1 cellular context compared by ENCODE assay signal in the genomic region with DNA sequence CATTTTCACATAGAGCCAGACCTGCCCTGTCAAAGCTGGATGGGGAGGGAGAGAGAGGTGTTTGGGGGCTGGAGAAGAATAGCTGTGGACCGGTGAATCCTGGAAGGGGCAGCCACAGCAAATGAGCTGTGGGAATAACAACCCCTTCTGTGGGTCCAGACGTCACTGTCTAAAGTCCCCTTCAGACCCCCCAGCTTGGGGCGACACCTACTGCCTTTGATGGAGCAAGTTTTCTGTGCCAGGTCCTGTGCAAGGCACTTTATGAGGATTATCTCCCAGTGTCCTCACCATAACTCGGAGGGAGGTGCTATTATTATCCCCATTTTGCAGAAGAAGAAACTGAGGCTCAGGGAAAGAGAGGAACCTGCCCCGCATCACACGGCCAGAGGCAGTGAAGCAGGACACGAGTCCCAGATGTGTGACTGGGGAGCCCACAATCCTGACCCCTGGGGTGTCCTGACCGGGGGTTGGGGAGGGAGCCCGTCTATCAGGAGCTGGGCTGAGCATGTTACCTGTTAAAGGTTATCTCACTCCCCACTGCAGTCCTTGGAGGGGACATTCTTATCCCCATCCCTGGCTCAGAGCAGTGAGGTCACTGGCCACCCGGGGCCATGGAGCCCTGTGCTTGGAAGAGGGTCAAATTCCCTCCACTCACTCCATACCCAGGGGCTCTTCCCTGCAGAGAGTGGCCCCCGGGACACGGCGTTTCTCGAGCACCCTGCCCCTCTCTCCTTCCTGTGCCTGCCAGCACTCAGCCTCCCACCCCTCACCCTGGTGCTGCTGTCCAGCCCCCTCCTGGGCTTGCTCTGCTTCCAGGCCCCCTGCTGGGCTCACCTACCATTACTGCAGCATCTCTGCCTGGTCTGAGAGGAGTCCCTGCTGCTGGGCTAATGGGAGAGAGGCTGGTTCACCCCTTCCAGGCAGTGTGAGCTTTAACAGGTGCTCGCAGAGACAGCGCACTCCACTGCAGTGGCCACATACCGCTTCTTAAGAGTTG.
TF ChIP-seq lines count a peak whose summit lies in the region.

No MANE protein-coding gene starts in this region.

TF ChIP-seq in H1, 55 proteins besides CTCF, POLR2A, EP300 and RAD21 (continued from another document):
- TF ChIP-seq, protein P1, sequence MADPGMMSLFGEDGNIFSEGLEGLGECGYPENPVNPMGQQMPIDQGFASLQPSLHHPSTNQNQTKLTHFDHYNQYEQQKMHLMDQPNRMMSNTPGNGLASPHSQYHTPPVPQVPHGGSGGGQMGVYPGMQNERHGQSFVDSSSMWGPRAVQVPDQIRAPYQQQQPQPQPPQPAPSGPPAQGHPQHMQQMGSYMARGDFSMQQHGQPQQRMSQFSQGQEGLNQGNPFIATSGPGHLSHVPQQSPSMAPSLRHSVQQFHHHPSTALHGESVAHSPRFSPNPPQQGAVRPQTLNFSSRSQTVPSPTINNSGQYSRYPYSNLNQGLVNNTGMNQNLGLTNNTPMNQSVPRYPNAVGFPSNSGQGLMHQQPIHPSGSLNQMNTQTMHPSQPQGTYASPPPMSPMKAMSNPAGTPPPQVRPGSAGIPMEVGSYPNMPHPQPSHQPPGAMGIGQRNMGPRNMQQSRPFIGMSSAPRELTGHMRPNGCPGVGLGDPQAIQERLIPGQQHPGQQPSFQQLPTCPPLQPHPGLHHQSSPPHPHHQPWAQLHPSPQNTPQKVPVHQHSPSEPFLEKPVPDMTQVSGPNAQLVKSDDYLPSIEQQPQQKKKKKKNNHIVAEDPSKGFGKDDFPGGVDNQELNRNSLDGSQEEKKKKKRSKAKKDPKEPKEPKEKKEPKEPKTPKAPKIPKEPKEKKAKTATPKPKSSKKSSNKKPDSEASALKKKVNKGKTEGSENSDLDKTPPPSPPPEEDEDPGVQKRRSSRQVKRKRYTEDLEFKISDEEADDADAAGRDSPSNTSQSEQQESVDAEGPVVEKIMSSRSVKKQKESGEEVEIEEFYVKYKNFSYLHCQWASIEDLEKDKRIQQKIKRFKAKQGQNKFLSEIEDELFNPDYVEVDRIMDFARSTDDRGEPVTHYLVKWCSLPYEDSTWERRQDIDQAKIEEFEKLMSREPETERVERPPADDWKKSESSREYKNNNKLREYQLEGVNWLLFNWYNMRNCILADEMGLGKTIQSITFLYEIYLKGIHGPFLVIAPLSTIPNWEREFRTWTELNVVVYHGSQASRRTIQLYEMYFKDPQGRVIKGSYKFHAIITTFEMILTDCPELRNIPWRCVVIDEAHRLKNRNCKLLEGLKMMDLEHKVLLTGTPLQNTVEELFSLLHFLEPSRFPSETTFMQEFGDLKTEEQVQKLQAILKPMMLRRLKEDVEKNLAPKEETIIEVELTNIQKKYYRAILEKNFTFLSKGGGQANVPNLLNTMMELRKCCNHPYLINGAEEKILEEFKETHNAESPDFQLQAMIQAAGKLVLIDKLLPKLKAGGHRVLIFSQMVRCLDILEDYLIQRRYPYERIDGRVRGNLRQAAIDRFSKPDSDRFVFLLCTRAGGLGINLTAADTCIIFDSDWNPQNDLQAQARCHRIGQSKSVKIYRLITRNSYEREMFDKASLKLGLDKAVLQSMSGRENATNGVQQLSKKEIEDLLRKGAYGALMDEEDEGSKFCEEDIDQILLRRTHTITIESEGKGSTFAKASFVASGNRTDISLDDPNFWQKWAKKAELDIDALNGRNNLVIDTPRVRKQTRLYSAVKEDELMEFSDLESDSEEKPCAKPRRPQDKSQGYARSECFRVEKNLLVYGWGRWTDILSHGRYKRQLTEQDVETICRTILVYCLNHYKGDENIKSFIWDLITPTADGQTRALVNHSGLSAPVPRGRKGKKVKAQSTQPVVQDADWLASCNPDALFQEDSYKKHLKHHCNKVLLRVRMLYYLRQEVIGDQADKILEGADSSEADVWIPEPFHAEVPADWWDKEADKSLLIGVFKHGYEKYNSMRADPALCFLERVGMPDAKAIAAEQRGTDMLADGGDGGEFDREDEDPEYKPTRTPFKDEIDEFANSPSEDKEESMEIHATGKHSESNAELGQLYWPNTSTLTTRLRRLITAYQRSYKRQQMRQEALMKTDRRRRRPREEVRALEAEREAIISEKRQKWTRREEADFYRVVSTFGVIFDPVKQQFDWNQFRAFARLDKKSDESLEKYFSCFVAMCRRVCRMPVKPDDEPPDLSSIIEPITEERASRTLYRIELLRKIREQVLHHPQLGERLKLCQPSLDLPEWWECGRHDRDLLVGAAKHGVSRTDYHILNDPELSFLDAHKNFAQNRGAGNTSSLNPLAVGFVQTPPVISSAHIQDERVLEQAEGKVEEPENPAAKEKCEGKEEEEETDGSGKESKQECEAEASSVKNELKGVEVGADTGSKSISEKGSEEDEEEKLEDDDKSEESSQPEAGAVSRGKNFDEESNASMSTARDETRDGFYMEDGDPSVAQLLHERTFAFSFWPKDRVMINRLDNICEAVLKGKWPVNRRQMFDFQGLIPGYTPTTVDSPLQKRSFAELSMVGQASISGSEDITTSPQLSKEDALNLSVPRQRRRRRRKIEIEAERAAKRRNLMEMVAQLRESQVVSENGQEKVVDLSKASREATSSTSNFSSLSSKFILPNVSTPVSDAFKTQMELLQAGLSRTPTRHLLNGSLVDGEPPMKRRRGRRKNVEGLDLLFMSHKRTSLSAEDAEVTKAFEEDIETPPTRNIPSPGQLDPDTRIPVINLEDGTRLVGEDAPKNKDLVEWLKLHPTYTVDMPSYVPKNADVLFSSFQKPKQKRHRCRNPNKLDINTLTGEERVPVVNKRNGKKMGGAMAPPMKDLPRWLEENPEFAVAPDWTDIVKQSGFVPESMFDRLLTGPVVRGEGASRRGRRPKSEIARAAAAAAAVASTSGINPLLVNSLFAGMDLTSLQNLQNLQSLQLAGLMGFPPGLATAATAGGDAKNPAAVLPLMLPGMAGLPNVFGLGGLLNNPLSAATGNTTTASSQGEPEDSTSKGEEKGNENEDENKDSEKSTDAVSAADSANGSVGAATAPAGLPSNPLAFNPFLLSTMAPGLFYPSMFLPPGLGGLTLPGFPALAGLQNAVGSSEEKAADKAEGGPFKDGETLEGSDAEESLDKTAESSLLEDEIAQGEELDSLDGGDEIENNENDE (IDR thresholded peaks at IDR 0.05; ENCODE audit: insufficient replicate concordance, low read length): no peak
- no peak for TF ChIP-seq POLR2AphosphoS5 (IDR thresholded peaks at IDR 0.05; ENCODE audit: low read depth, low read length)
